ENCODE assay signal across 13 cellular contexts in genomic region chr19:37963190-37963947, GRCh38. TPM values are rescaled to one million over a fixed set of nuclear protein-coding genes. Genes with fewer than 3 reads are reported as not detected.
DNase-seq lines count a peak whose midpoint lies in the region; ATAC-seq and TF ChIP-seq lines count a peak whose summit lies in the region.
"Had no signal": no experiment of that assay in that cellular context is flagged by ENCODE, and none has a peak within 500 bp of the region (broad histone marks: within the 10 kb centered on the region; RNA-seq: fewer than 3 reads in every experiment).

No MANE protein-coding gene starts in this region.

- H3K36me3 Mint-ChIP-seq in chondrocyte (ENCODE audit: low read depth) (peaks cover 4% of the 10 kb centered on the region), osteocyte (ENCODE audit: unreplicated experiment) (peaks cover 8% of the 10 kb centered on the region)

- no peak for ATAC-seq in GM18517 (IDR thresholded peaks at IDR 0.05; ENCODE audit: unreplicated experiment)
- ATAC-seq in activated CD4-positive, CD25-positive, alpha-beta regulatory T cell treated with anti-CD3 and anti-CD28 coated beads, Interleukin-2, amount 50 U/mL, for 24 hours: no peak
- ATAC-seq in GM19035 (IDR thresholded peaks at IDR 0.05; ENCODE audit: unreplicated experiment): no peak

- H3K4me1 Mint-ChIP-seq in chondrocyte (ENCODE audit: low read depth) (peaks cover 47% of the 10 kb centered on the region), osteocyte (ENCODE audit: unreplicated experiment) (peaks cover 44% of the 10 kb centered on the region)

- TF ChIP-seq CTCF in chondrocyte (IDR thresholded peaks at IDR 0.05): no peak
- no peak for TF ChIP-seq CTCF in osteocyte (IDR thresholded peaks at IDR 0.05)

- H3K9me3 Mint-ChIP-seq in chondrocyte (ENCODE audit: low read depth) (peaks cover 7% of the 10 kb centered on the region), osteocyte (ENCODE audit: unreplicated experiment) (peaks cover 7% of the 10 kb centered on the region)

- H3K27me3 Mint-ChIP-seq in chondrocyte (ENCODE audit: low read depth): no peaks in the 10 kb centered on the region
- H3K27me3 Mint-ChIP-seq in osteocyte (ENCODE audit: unreplicated experiment): no peaks in the 10 kb centered on the region

- peak overlapping the region; percentile 1 for H3K27ac Mint-ChIP-seq in chondrocyte (ENCODE audit: unreplicated experiment)
- H3K27ac Mint-ChIP-seq in osteocyte (ENCODE audit: unreplicated experiment): peak overlapping the region; percentile 11
- H3K27ac Mint-ChIP-seq: T-helper 1 cell treated with Interleukin-12 subunit alpha and Interleukin-12 subunit beta and Interleukin-4 antibody, amounts not matched to agents 30 μg/mL and 1 μg/mL, for 36 hours had no signal

- no peak overlapping the region for H3K4me3 Mint-ChIP-seq in chondrocyte (ENCODE audit: unreplicated experiment)
- no peak overlapping the region for H3K4me3 Mint-ChIP-seq in osteocyte (ENCODE audit: unreplicated experiment)
- H3K4me3 Mint-ChIP-seq: T-helper 1 cell treated with Interleukin-12 subunit alpha and Interleukin-12 subunit beta and Interleukin-4 antibody, amounts not matched to agents 30 μg/mL and 1 μg/mL, for 36 hours had no signal

- DNase-seq in GM04503 (ENCODE audit: low read depth) (peak; percentile 68), NCI-H226 (peak; percentile 22), chondrocyte (ENCODE audit: low spot score) (peak; percentile 27), osteocyte (ENCODE audit: extremely low spot score, unreplicated experiment) (no peak), DMS153 (lab: John Stamatoyannopoulos, UW) (no peak)
- DNase-seq: activated T-cell treated with anti-CD3 and anti-CD28 coated beads, Interleukin-2, amount 50 U/mL, for 48 hours; NCI-H2227 treated with DMSO at 0.1 percent for 48 hours had no signal

RNA-seq across cellular contexts. Expression of gene SIPA1L3, which starts 56.4 kb away (rescaled TPM):
- total RNA-seq in chondrocyte (17.5 to 23.8 TPM (median 22.7 TPM) in 3 replicates), osteocyte (27.1 and 33.8 TPM in 2 replicates)

RNA-seq across cellular contexts. Expression of gene WDR87, which starts 57.0 kb away (rescaled TPM):
- total RNA-seq in chondrocyte (not detected in 3 replicates), osteocyte (not detected in 2 replicates)
- total RNA-seq: cerebellum, HT-29 had no signal

Comparison
In these comparisons a context has a peak if more than half of its experiments do, and no peak if none do; other contexts are left out.
1. DNase-seq: peak in GM04503 (single experiment), NCI-H226 (single experiment) and chondrocyte (single experiment); none in osteocyte (single experiment) and DMS153 (single experiment).